1 cellular context compared by ENCODE assay signal in genomic region chr9:124473310-124473709, GRCh38.
TF ChIP-seq lines count a peak whose summit lies in the region.

No MANE protein-coding gene starts in this region.

TF ChIP-seq in H1, 55 proteins besides CTCF, POLR2A, EP300 and RAD21 (continued from another document):
- TF ChIP-seq ATF2 (IDR thresholded peaks at IDR 0.05; ENCODE audit: low read length): no peak
- no peak for TF ChIP-seq TEAD4 (IDR thresholded peaks at IDR 0.05; ENCODE audit: low read depth, low read length)
- TF ChIP-seq TAF1 (IDR thresholded peaks at IDR 0.05; ENCODE audit: low read depth, low read length): no peak
